In genomic region chr2:62404948-62405347, GRCh38 we compare ENCODE assay signal across 22 cellular contexts.
DNase-seq lines count a peak whose midpoint lies in the region; ATAC-seq, FAIRE-seq and TF ChIP-seq lines count a peak whose summit lies in the region.
"Had no signal": no experiment of that assay in that cellular context is flagged by ENCODE, and none has a peak within 500 bp of the region (broad histone marks: within the 10 kb centered on the region; RNA-seq: fewer than 3 reads in every experiment).

No MANE protein-coding gene starts in this region.

- H3K27me3 ChIP-seq in H1 (replicated peaks in 1 of 4; ENCODE audit: control insufficient read depth in 3 of 4, extremely low read depth in 1 of 4, insufficient read depth in 3 of 4, low read length in 3 of 4) (no peaks in the 10 kb centered on the region), trophoblast cell (ENCODE audit: insufficient read depth, low read length) (no peaks in the 10 kb centered on the region), heart right ventricle (no peaks in the 10 kb centered on the region)
- H3K27me3 ChIP-seq: Peyer's patch had no signal

- H3K36me3 ChIP-seq in H1 (ENCODE audit: control insufficient read depth in 2 of 4, insufficient read depth in 4 of 4, low read length in 3 of 4) (no peaks in the 10 kb centered on the region), trophoblast cell (ENCODE audit: control insufficient read depth in 1 of 2, insufficient read depth in 2 of 2, low read length in 2 of 2) (no peaks in the 10 kb centered on the region), heart right ventricle (no peaks in the 10 kb centered on the region)
- H3K36me3 ChIP-seq: Peyer's patch had no signal

- POLR2A ChIA-PET in H1 (lab: Charles Lee; ENCODE audit: partially characterized antibody), result no interaction called here

- peak; percentile 7 for DNase-seq in CD1c-positive myeloid dendritic cell (ENCODE audit: extremely low spot score)
- peak; percentile 4 for DNase-seq in NOMO-1 treated with DMSO at 0.1 percent for 48 hours (lab: John Stamatoyannopoulos, UW; ENCODE audit: unreplicated experiment)
- no peak for DNase-seq in H1 (ENCODE audit: low read depth in 1 of 2, low spot score in 2 of 2)
- no peak for DNase-seq in trophoblast cell
- no peak for DNase-seq in iPS-NIHi11 (ENCODE audit: low spot score)
- no peak for DNase-seq in C1 segment of cervical spinal cord (lab: John Stamatoyannopoulos, UW)
- DNase-seq in heart right ventricle, result no peak
- DNase-seq: CD4-positive, CD25-positive, alpha-beta regulatory T cell; DMS53; GOT3; HCEC 1CT; NCI-H1105 treated with DMSO at 0.1 percent for 48 hours; NCI-H146; NCI-H1930; NCI-H2107; NCI-H446; NCI-H524 treated with DMSO at 0.1 percent for 48 hours; NCI-H774; OCI-M1; Peyer's patch; SHP77 treated with DMSO at 0.1 percent for 48 hours had no signal

- no peak for TF ChIP-seq POLR2A in H1 (IDR thresholded peaks at IDR 0.05; ENCODE audit: control extremely low read depth in 1 of 2, low read depth in 2 of 2, low read length in 2 of 2)

- no peak overlapping the region for H4K8ac ChIP-seq in H1 (ENCODE audit: extremely low read depth, insufficient read depth, low read length)
- H4K8ac ChIP-seq in trophoblast cell (ENCODE audit: low read depth, low read length), result no peak overlapping the region

- H3K4me3 ChIP-seq in H1 (ENCODE audit: extremely low read depth in 1 of 4, insufficient read depth in 2 of 4, low read depth in 3 of 4, low read length in 4 of 4) (no peak overlapping the region), trophoblast cell (ENCODE audit: low read depth, low read length) (no peak overlapping the region), heart right ventricle (no peak overlapping the region)
- H3K4me3 ChIP-seq: A549, Peyer's patch had no signal

- CTCF ChIA-PET in H1 (lab: Charles Lee; ENCODE audit: partially characterized antibody), result interaction anchor here (0.7 to 1.2 kb wide), 2 partner anchors 102 to 105 kb away, joined by 3 to 4 read pairs; no protein-coding TSS in a partner anchor

- H2AK5ac ChIP-seq in H1 (ENCODE audit: low read depth, low read length) (peak overlapping the region; percentile 24; the same call in 1 of the 2 replicates), trophoblast cell (ENCODE audit: low read length) (no peak overlapping the region)

- ATAC-seq in heart right ventricle, result no peak
- ATAC-seq: A549 had no signal

- no peak overlapping the region for H4K5ac ChIP-seq in H1 (ENCODE audit: insufficient read length, low read depth, low read length)

- H2BK20ac ChIP-seq in H1 (ENCODE audit: low read length), result peak overlapping the region; percentile 96; the same call in 1 of the 2 replicates

- H3K23me2 ChIP-seq in H1 (ENCODE audit: low read depth, low read length), result no peaks in the 10 kb centered on the region

- no peak for TF ChIP-seq RAD21 in H1 (IDR thresholded peaks at IDR 0.05 in 1 of 2, conservative IDR thresholded peaks at IDR 0.05 in 1 of 2; ENCODE audit: low read depth in 2 of 2, low read length in 2 of 2)

- H3K79me1 ChIP-seq in H1 (ENCODE audit: low read depth, low read length), result no peaks in the 10 kb centered on the region
- H3K79me1 ChIP-seq in trophoblast cell (ENCODE audit: low read length), result peaks cover 6% of the 10 kb centered on the region

- H2BK12ac ChIP-seq in H1 (ENCODE audit: low read depth, low read length) (no peak overlapping the region), trophoblast cell (ENCODE audit: low read length) (peak overlapping the region; percentile 65)

- H2BK5ac ChIP-seq in H1 (ENCODE audit: low read depth, low read length) (peak overlapping the region; percentile 15; the same call in 1 of the 2 replicates), trophoblast cell (ENCODE audit: low read depth, low read length, poor library complexity) (no peak overlapping the region)

- H3K79me2 ChIP-seq in H1 (ENCODE audit: control insufficient read depth in 1 of 2, insufficient read depth in 2 of 2, low read length in 2 of 2), result no peaks in the 10 kb centered on the region
- H3K79me2 ChIP-seq in trophoblast cell (ENCODE audit: control insufficient read depth, insufficient read depth, low read length, poor library complexity), result no peaks in the 10 kb centered on the region

- H4K91ac ChIP-seq in H1 (replicated peaks; ENCODE audit: insufficient read length, low read length) (peak overlapping the region; percentile 68), trophoblast cell (ENCODE audit: low read depth, low read length) (peak overlapping the region; percentile 35)

- no peaks in the 10 kb centered on the region for H4K20me1 ChIP-seq in H1 (replicated peaks in 1 of 2; ENCODE audit: control insufficient read depth in 1 of 2, insufficient read depth in 2 of 2, low read length in 2 of 2)

- no peak overlapping the region for H3K4me2 ChIP-seq in H1 (ENCODE audit: insufficient read depth in 1 of 2, low read depth in 2 of 2, low read length in 2 of 2)
- no peak overlapping the region for H3K4me2 ChIP-seq in trophoblast cell (ENCODE audit: low read length)
- H3K4me2 ChIP-seq: A549 had no signal

- no peak overlapping the region for H3K23ac ChIP-seq in H1 (ENCODE audit: insufficient read length)
- H3K23ac ChIP-seq in trophoblast cell (ENCODE audit: low read length), result no peak overlapping the region

- H3K27ac ChIP-seq in H1 (ENCODE audit: low read depth, low read length), result no peak overlapping the region
- H3K27ac ChIP-seq in trophoblast cell (ENCODE audit: low read depth, low read length), result no peak overlapping the region
- no peak overlapping the region for H3K27ac ChIP-seq in heart right ventricle
- H3K27ac ChIP-seq: A549, Peyer's patch had no signal

- H3K14ac ChIP-seq in H1 (ENCODE audit: insufficient read length) (no peak overlapping the region), trophoblast cell (ENCODE audit: low read length) (no peak overlapping the region)

- intact Hi-C loops in heart right ventricle (cut with DNase I), result loop anchor here in 4 of 10 donors (10.0 kb wide), 2 partner anchors 110 to 210 kb away; partner anchors contain the start of gene B3GNT2 (in 3 of the 4)

- H2AFZ ChIP-seq in H1 (ENCODE audit: low read length) (peak overlapping the region; percentile 76), trophoblast cell (ENCODE audit: insufficient read depth, low read length, poor library complexity) (no peak overlapping the region)

- H4K12ac ChIP-seq in trophoblast cell (ENCODE audit: low read depth, low read length), result no peak overlapping the region

- no peak overlapping the region for H3K56ac ChIP-seq in H1 (replicated peaks; ENCODE audit: insufficient read length, low read depth, low read length)

- H3K9ac ChIP-seq in H1 (replicated peaks in 1 of 4; ENCODE audit: extremely low read depth in 1 of 4, low read depth in 3 of 4, low read length in 3 of 4) (no peak overlapping the region), trophoblast cell (ENCODE audit: low read length) (no peak overlapping the region)

- no peak overlapping the region for H2BK15ac ChIP-seq in H1 (ENCODE audit: low read length)

- TF ChIP-seq CTCF in H1 (IDR thresholded peaks at IDR 0.05; ENCODE audit: control extremely low read depth in 1 of 3, insufficient read depth in 1 of 3, low read depth in 1 of 3, low read length in 3 of 3), result no peak
- TF ChIP-seq CTCF in heart right ventricle (IDR thresholded peaks at IDR 0.05), result no peak

- TF ChIP-seq EP300 in H1 (IDR thresholded peaks at IDR 0.05; ENCODE audit: borderline replicate concordance in 1 of 2, low read depth in 2 of 2, low read length in 2 of 2), result no peak

- FAIRE-seq in H1 (lab: Jason Lieb, UNC), result no peak
- FAIRE-seq: A549 had no signal

- H3K4me1 ChIP-seq in H1 (replicated peaks in 1 of 4; ENCODE audit: control insufficient read depth in 3 of 4, insufficient read depth in 4 of 4, low read length in 3 of 4) (peaks cover 0 to 4% (median 0%) of the 10 kb centered on the region in 4 experiments; a peak in 1 of 7 replicates), trophoblast cell (ENCODE audit: control insufficient read depth in 1 of 2, insufficient read depth in 2 of 2, low read length in 2 of 2) (peaks cover 15 to 16% of the 10 kb centered on the region in 2 experiments), heart right ventricle (peaks cover 0 to 36% (median 14%) of the 10 kb centered on the region in 9 donors)
- H3K4me1 ChIP-seq: Peyer's patch had no signal

- H3K18ac ChIP-seq in H1 (ENCODE audit: extremely low read depth, low read length) (peak overlapping the region; percentile 89), trophoblast cell (ENCODE audit: low read length) (no peak overlapping the region)

- 83% methylated on average over 5 of the region's 5 CpGs; no CpG with 5 or more reads in 1 of the 2 experiments for WGBS in H1 (ENCODE audit: extremely low coverage in 1 of 2, insufficient coverage in 1 of 2, insufficient read length in 1 of 2, insufficient replicate concordance in 2 of 2, low coverage in 1 of 2, low lambda C conversion rate in 2 of 2, missing lambda C conversion rate in 1 of 2), 2 experiments
- WGBS in trophoblast cell (ENCODE audit: extremely low coverage, insufficient coverage, insufficient read length), result no CpG with 5 or more reads among the region's 5 CpGs
- whole genome bisulfite sequencing in heart right ventricle, 2 donors, result 74 to 76% methylated on average over 5 of the region's 5 CpGs

- no peak overlapping the region for H3K4ac ChIP-seq in H1 (replicated peaks; ENCODE audit: insufficient read length, low read depth, low read length)
- no peak overlapping the region for H3K4ac ChIP-seq in trophoblast cell (ENCODE audit: low read depth, low read length)

- H2BK120ac ChIP-seq in H1 (replicated peaks; ENCODE audit: low read depth, low read length), result peak overlapping the region; percentile 38
- H2BK120ac ChIP-seq in trophoblast cell (ENCODE audit: insufficient read depth, low read length, poor library complexity), result no peak overlapping the region

- H3K9me3 ChIP-seq in H1 (ENCODE audit: insufficient read depth in 2 of 2, low read depth in 1 of 2, low read length in 1 of 2) (peaks cover 0 to 10% of the 10 kb centered on the region in 2 experiments; a peak in 1 of 4 replicates), trophoblast cell (ENCODE audit: insufficient read depth, low read depth, low read length) (no peaks in the 10 kb centered on the region), heart right ventricle (peaks cover 0 to 8% (median 0%) of the 10 kb centered on the region in 11 donors)
- H3K9me3 ChIP-seq: A549, Peyer's patch had no signal

TF ChIP-seq in H1, 55 proteins besides CTCF, POLR2A, EP300 and RAD21 (continues in another document):
- TF ChIP-seq SP1 (IDR thresholded peaks at IDR 0.05; ENCODE audit: low read depth, low read length), result no peak

Comparison
In these comparisons a context has a peak if more than half of its experiments do, and no peak if none do; other contexts are left out.
1. DNase-seq: peak in CD1c-positive myeloid dendritic cell (single experiment) and NOMO-1 treated with DMSO at 0.1 percent for 48 hours (single experiment); none in H1 (0 of 2), trophoblast cell (0 of 2), iPS-NIHi11 (single experiment), C1 segment of cervical spinal cord (0 of 14) and heart right ventricle (0 of 2).